17 cellular contexts compared by ENCODE assay signal in the genomic region with DNA sequence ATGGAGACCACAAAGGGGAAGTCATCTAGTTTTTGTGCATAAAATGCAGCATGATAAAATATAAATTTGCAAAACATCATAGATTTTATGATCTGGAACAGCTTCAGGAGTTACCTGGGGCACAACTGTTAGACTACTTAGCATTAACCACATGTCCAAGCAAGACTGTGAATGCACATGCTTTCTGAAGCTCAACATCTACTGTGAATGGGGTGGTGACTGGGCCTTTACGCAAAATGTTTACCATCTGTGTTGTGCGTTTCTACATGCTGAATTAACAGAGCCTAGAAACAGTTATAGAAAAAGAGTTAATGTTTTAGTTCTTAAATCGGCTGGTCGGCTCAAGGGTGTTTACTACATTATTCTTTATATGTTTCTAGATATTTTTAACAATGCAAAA.
"Had no signal": no experiment of that assay in that cellular context is flagged by ENCODE, and none has a peak within 500 bp of the region (broad histone marks: within the 10 kb centered on the region; RNA-seq: fewer than 3 reads in every experiment).

No MANE protein-coding gene starts in this region.

- H3K36me3 Mint-ChIP-seq: stimulated activated effector memory CD8-positive, alpha-beta T cell treated with anti-CD3 and anti-CD28 coated beads, Interleukin-12 subunit alpha, Interleukin-12 subunit beta, amount 100 ng/mL, for 72 hours had no signal

- H3K27ac Mint-ChIP-seq: activated naive CD4-positive, alpha-beta T cell treated with anti-CD3 and anti-CD28 coated beads for 36 hours; endodermal cell; naive thymus-derived CD4-positive, alpha-beta T cell; stimulated activated effector memory CD8-positive, alpha-beta T cell treated with anti-CD3 and anti-CD28 coated beads, Interleukin-12 subunit alpha, Interleukin-12 subunit beta, amount 100 ng/mL, for 72 hours had no signal

- H3K27me3 ChIP-seq: body of pancreas, colonic mucosa, gastrocnemius medialis, pancreas, testis, upper lobe of right lung had no signal

- H3K9me3 Mint-ChIP-seq: activated naive CD4-positive, alpha-beta T cell treated with anti-CD3 and anti-CD28 coated beads for 36 hours; activated T-cell treated with anti-CD3 and anti-CD28 coated beads, Interleukin-2, amount 50 U/mL, for 4 hours; endodermal cell; naive thymus-derived CD4-positive, alpha-beta T cell; stimulated activated effector memory CD8-positive, alpha-beta T cell treated with anti-CD3 and anti-CD28 coated beads, Interleukin-12 subunit alpha, Interleukin-12 subunit beta, amount 100 ng/mL, for 72 hours had no signal

- H3K9me3 ChIP-seq: body of pancreas, colonic mucosa, gastrocnemius medialis, left ventricle myocardium inferior, pancreas, testis, upper lobe of right lung had no signal

- H3K27ac ChIP-seq: body of pancreas, colonic mucosa, gastrocnemius medialis, left ventricle myocardium inferior, pancreas, testis, upper lobe of right lung had no signal

- H3K36me3 ChIP-seq: colonic mucosa, gastrocnemius medialis, pancreas, upper lobe of right lung had no signal

- H3K4me1 ChIP-seq: colonic mucosa, testis, upper lobe of right lung had no signal

- DNase-seq: activated CD4-positive, alpha-beta T cell treated with anti-CD3 and anti-CD28 coated beads, Interleukin-2, amount 50 U/mL, for 1 hour; activated CD8-positive, alpha-beta memory T cell treated with anti-CD3 and anti-CD28 coated beads, Interleukin-2, amount 50 U/mL, for 4 hours; activated naive CD4-positive, alpha-beta T cell treated with anti-CD3 and anti-CD28 coated beads for 36 hours; activated T-cell treated with anti-CD3 and anti-CD28 coated beads, Interleukin-2, amount 50 U/mL, for 4 hours; body of pancreas; central memory CD4-positive, alpha-beta T cell; colonic mucosa; endodermal cell; gastrocnemius medialis; left ventricle myocardium inferior; naive thymus-derived CD4-positive, alpha-beta T cell; pancreas; stimulated activated CD4-positive, alpha-beta T cell treated with anti-CD3 and anti-CD28 coated beads, Interleukin-4, amount 100 ng/mL, for 24 hours; testis; upper lobe of right lung had no signal

- H3K4me2 ChIP-seq: smooth muscle cell had no signal

- H3K4me3 Mint-ChIP-seq: activated naive CD4-positive, alpha-beta T cell treated with anti-CD3 and anti-CD28 coated beads for 36 hours; activated T-cell treated with anti-CD3 and anti-CD28 coated beads, Interleukin-2, amount 50 U/mL, for 4 hours; endodermal cell; naive thymus-derived CD4-positive, alpha-beta T cell; stimulated activated effector memory CD8-positive, alpha-beta T cell treated with anti-CD3 and anti-CD28 coated beads, Interleukin-12 subunit alpha, Interleukin-12 subunit beta, amount 100 ng/mL, for 72 hours had no signal

- H3K4me1 Mint-ChIP-seq: stimulated activated effector memory CD8-positive, alpha-beta T cell treated with anti-CD3 and anti-CD28 coated beads, Interleukin-12 subunit alpha, Interleukin-12 subunit beta, amount 100 ng/mL, for 72 hours had no signal

- H3K4me3 ChIP-seq: body of pancreas, colonic mucosa, gastrocnemius medialis, left ventricle myocardium inferior, pancreas, smooth muscle cell, testis, upper lobe of right lung had no signal
